Comparison of ENCODE assay signal across 11 cellular contexts in genomic region chr15:52440414-52440813, GRCh38.
DNase-seq lines count a peak whose midpoint lies in the region; ATAC-seq, FAIRE-seq and TF ChIP-seq lines count a peak whose summit lies in the region.
"Had no signal": no experiment of that assay in that cellular context is flagged by ENCODE, and none has a peak within 500 bp of the region (broad histone marks: within the 10 kb centered on the region; RNA-seq: fewer than 3 reads in every experiment).

No MANE protein-coding gene starts in this region.

- intact Hi-C loops in left ventricle myocardium inferior (cut with micrococcal nuclease), result no loop called here
- intact Hi-C loops in Right ventricle myocardium inferior (cut with DNase I), result no loop called here

- DNase-seq in left ventricle myocardium inferior (no peak), Right ventricle myocardium inferior (ENCODE audit: missing footprints) (no peak), activated T-cell treated with anti-CD3 and anti-CD28 coated beads for 4 hours (peak; percentile 11), keratinocyte (ENCODE audit: low read depth, low spot score) (peak; percentile 72), urothelium cell line (ENCODE audit: low spot score) (peak; percentile 54), SK-N-DZ (ENCODE audit: low spot score) (no peak), NCI-H2107 treated with DMSO at 0.1 percent for 48 hours (lab: John Stamatoyannopoulos, UW; ENCODE audit: unreplicated experiment) (no peak), GDM1 (lab: John Stamatoyannopoulos, UW) (no peak)
- DNase-seq: midbrain, NCI-H345, substantia nigra had no signal

- H3K27ac ChIP-seq in left ventricle myocardium inferior (replicated peaks) (peak overlapping the region; percentile 60), keratinocyte (ENCODE audit: control insufficient read depth, insufficient read depth, low read length) (peak overlapping the region; percentile 41)

- peak; percentile 66 for FAIRE-seq in keratinocyte (lab: Jason Lieb, UNC)
- no peak for FAIRE-seq in urothelium cell line (lab: Jason Lieb, UNC)

- peaks cover 4% of the 10 kb centered on the region for H3K9me1 ChIP-seq in keratinocyte (ENCODE audit: control insufficient read depth, extremely low read depth, insufficient read depth, low read length)

- H3K9me3 ChIP-seq in left ventricle myocardium inferior (replicated peaks), result no peaks in the 10 kb centered on the region
- H3K9me3 ChIP-seq in keratinocyte (ENCODE audit: control insufficient read depth, low read depth, low read length), result no peaks in the 10 kb centered on the region

- no peak overlapping the region for H3K9ac ChIP-seq in keratinocyte (ENCODE audit: control insufficient read depth, extremely low read depth, insufficient read depth, low read length)

- H4K20me1 ChIP-seq in keratinocyte (ENCODE audit: control insufficient read depth, extremely low read depth, insufficient read depth, low read length), result no peaks in the 10 kb centered on the region

- H3K36me3 ChIP-seq in left ventricle myocardium inferior, result no peaks in the 10 kb centered on the region
- H3K36me3 ChIP-seq in keratinocyte (ENCODE audit: control insufficient read depth in 2 of 2, extremely low read depth in 1 of 2, insufficient read depth in 2 of 2, low read length in 2 of 2), result no peaks in the 10 kb centered on the region

- ATAC-seq in Right ventricle myocardium inferior, result no peak

- H3K4me2 ChIP-seq in keratinocyte (ENCODE audit: control insufficient read depth, extremely low read depth, insufficient read depth, low read depth, low read length), result no peak overlapping the region

- H3K27me3 ChIP-seq in left ventricle myocardium inferior (ENCODE audit: low read depth) (no peaks in the 10 kb centered on the region), keratinocyte (ENCODE audit: control insufficient read depth, extremely low read depth, insufficient read depth, low read length) (no peaks in the 10 kb centered on the region)

- no peak overlapping the region for H2AFZ ChIP-seq in keratinocyte (ENCODE audit: control insufficient read depth, low read length)

- H3K4me3 ChIP-seq in left ventricle myocardium inferior (no peak overlapping the region), keratinocyte (ENCODE audit: control insufficient read depth in 2 of 3, extremely low read depth in 1 of 3, insufficient read depth in 2 of 3, low read depth in 1 of 3, low read length in 3 of 3) (no peak overlapping the region)

- TF ChIP-seq CTCF in left ventricle myocardium inferior (IDR thresholded peaks at IDR 0.05; ENCODE audit: borderline replicate concordance), result no peak
- no peak for TF ChIP-seq CTCF in keratinocyte (optimal IDR thresholded peaks at IDR 0.05 in 1 of 3, IDR thresholded peaks at IDR 0.05 in 1 of 3, conservative IDR thresholded peaks at IDR 0.05 in 1 of 3; ENCODE audit: extremely low read depth in 1 of 3, insufficient read depth in 2 of 3, low read length in 3 of 3)

- dilution Hi-C loops in keratinocyte (cut with MboI; ENCODE audit: extremely low pct_ligation_motif_present, low sequenced_read_pairs), result no loop called here

- H3K4me1 ChIP-seq in left ventricle myocardium inferior, result peaks cover 49% of the 10 kb centered on the region
- peaks cover 31% of the 10 kb centered on the region for H3K4me1 ChIP-seq in keratinocyte (ENCODE audit: control insufficient read depth, extremely low read depth, insufficient read depth, low read length)

- H3K79me2 ChIP-seq in keratinocyte (ENCODE audit: control insufficient read depth, insufficient read depth, low read length), result peaks cover 39% of the 10 kb centered on the region

Comparison
In these comparisons a context has a peak if more than half of its experiments do, and no peak if none do; other contexts are left out.
1. DNase-seq: peak in activated T-cell treated with anti-CD3 and anti-CD28 coated beads for 4 hours (single experiment), keratinocyte (single experiment) and urothelium cell line (single experiment); none in left ventricle myocardium inferior (single experiment), Right ventricle myocardium inferior (single experiment), SK-N-DZ (single experiment), NCI-H2107 treated with DMSO at 0.1 percent for 48 hours (single experiment) and GDM1 (single experiment).